ENCODE assay signal across 1 cellular context in the genomic region with DNA sequence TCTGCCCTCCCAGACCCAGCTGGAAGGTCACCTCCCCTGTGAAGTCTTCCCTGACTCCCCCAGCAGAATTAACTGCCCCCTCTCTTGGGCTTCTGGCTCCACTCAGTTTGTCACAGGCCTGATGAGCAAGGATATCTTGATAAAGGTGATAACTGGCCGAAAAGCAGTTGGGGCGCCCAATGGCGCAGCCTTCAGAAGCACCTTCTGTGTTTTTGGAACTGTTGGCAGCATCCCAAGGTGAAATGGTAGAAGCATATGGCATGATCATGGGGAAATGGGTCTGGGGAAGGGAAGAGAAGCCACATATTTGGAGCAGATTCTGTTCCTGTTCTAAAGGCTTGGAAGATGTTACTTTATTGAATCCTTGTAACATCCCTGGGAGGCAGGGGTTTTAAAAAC.
TF ChIP-seq lines count a peak whose summit lies in the region.

No MANE protein-coding gene starts in this region.

TF ChIP-seq in GM23338, 12 proteins besides CTCF, POLR2A, EP300 and RAD21:
- TF ChIP-seq EZH2phosphoT487 (IDR thresholded peaks at IDR 0.05; ENCODE audit: unreplicated experiment) (no peak), POLR2AphosphoS5 (IDR thresholded peaks at IDR 0.05; ENCODE audit: low read depth) (no peak), STAT1 (IDR thresholded peaks at IDR 0.05; ENCODE audit: unreplicated experiment) (no peak), NANOG (IDR thresholded peaks at IDR 0.05; ENCODE audit: borderline replicate concordance) (no peak), ZNF114 (CRISPR knock-in tag; IDR thresholded peaks at IDR 0.05) (no peak), JUNB (IDR thresholded peaks at IDR 0.05; ENCODE audit: unreplicated experiment) (no peak), EZH2 (IDR thresholded peaks at IDR 0.05; ENCODE audit: low read depth, unreplicated experiment) (no peak), ZNF331 (CRISPR knock-in tag; IDR thresholded peaks at IDR 0.05; ENCODE audit: low read depth) (no peak), CREB1 (CRISPR knock-in tag; IDR thresholded peaks at IDR 0.05; ENCODE audit: low read depth) (no peak)
- TF ChIP-seq, protein P1, sequence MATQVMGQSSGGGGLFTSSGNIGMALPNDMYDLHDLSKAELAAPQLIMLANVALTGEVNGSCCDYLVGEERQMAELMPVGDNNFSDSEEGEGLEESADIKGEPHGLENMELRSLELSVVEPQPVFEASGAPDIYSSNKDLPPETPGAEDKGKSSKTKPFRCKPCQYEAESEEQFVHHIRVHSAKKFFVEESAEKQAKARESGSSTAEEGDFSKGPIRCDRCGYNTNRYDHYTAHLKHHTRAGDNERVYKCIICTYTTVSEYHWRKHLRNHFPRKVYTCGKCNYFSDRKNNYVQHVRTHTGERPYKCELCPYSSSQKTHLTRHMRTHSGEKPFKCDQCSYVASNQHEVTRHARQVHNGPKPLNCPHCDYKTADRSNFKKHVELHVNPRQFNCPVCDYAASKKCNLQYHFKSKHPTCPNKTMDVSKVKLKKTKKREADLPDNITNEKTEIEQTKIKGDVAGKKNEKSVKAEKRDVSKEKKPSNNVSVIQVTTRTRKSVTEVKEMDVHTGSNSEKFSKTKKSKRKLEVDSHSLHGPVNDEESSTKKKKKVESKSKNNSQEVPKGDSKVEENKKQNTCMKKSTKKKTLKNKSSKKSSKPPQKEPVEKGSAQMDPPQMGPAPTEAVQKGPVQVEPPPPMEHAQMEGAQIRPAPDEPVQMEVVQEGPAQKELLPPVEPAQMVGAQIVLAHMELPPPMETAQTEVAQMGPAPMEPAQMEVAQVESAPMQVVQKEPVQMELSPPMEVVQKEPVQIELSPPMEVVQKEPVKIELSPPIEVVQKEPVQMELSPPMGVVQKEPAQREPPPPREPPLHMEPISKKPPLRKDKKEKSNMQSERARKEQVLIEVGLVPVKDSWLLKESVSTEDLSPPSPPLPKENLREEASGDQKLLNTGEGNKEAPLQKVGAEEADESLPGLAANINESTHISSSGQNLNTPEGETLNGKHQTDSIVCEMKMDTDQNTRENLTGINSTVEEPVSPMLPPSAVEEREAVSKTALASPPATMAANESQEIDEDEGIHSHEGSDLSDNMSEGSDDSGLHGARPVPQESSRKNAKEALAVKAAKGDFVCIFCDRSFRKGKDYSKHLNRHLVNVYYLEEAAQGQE (IDR thresholded peaks at IDR 0.05; ENCODE audit: unreplicated experiment) = no peak
- TF ChIP-seq, protein P2, sequence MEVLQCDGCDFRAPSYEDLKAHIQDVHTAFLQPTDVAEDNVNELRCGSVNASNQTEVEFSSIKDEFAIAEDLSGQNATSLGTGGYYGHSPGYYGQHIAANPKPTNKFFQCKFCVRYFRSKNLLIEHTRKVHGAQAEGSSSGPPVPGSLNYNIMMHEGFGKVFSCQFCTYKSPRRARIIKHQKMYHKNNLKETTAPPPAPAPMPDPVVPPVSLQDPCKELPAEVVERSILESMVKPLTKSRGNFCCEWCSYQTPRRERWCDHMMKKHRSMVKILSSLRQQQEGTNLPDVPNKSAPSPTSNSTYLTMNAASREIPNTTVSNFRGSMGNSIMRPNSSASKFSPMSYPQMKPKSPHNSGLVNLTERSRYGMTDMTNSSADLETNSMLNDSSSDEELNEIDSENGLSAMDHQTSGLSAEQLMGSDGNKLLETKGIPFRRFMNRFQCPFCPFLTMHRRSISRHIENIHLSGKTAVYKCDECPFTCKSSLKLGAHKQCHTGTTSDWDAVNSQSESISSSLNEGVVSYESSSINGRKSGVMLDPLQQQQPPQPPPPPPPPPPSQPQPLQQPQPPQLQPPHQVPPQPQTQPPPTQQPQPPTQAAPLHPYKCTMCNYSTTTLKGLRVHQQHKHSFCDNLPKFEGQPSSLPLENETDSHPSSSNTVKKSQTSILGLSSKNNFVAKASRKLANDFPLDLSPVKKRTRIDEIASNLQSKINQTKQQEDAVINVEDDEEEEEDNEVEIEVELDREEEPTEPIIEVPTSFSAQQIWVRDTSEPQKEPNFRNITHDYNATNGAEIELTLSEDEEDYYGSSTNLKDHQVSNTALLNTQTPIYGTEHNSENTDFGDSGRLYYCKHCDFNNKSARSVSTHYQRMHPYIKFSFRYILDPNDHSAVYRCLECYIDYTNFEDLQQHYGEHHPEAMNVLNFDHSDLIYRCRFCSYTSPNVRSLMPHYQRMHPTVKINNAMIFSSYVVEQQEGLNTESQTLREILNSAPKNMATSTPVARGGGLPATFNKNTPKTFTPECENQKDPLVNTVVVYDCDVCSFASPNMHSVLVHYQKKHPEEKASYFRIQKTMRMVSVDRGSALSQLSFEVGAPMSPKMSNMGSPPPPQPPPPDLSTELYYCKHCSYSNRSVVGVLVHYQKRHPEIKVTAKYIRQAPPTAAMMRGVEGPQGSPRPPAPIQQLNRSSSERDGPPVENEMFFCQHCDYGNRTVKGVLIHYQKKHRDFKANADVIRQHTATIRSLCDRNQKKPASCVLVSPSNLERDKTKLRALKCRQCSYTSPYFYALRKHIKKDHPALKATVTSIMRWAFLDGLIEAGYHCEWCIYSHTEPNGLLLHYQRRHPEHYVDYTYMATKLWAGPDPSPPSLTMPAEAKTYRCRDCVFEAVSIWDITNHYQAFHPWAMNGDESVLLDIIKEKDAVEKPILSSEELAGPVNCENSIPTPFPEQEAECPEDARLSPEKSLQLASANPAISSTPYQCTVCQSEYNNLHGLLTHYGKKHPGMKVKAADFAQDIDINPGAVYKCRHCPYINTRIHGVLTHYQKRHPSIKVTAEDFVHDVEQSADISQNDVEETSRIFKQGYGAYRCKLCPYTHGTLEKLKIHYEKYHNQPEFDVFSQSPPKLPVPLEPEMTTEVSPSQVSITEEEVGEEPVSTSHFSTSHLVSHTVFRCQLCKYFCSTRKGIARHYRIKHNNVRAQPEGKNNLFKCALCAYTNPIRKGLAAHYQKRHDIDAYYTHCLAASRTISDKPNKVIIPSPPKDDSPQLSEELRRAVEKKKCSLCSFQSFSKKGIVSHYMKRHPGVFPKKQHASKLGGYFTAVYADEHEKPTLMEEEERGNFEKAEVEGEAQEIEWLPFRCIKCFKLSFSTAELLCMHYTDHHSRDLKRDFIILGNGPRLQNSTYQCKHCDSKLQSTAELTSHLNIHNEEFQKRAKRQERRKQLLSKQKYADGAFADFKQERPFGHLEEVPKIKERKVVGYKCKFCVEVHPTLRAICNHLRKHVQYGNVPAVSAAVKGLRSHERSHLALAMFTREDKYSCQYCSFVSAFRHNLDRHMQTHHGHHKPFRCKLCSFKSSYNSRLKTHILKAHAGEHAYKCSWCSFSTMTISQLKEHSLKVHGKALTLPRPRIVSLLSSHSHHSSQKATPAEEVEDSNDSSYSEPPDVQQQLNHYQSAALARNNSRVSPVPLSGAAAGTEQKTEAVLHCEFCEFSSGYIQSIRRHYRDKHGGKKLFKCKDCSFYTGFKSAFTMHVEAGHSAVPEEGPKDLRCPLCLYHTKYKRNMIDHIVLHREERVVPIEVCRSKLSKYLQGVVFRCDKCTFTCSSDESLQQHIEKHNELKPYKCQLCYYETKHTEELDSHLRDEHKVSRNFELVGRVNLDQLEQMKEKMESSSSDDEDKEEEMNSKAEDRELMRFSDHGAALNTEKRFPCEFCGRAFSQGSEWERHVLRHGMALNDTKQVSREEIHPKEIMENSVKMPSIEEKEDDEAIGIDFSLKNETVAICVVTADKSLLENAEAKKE (CRISPR knock-in tag; IDR thresholded peaks at IDR 0.05) = no peak
- TF ChIP-seq, protein P3, sequence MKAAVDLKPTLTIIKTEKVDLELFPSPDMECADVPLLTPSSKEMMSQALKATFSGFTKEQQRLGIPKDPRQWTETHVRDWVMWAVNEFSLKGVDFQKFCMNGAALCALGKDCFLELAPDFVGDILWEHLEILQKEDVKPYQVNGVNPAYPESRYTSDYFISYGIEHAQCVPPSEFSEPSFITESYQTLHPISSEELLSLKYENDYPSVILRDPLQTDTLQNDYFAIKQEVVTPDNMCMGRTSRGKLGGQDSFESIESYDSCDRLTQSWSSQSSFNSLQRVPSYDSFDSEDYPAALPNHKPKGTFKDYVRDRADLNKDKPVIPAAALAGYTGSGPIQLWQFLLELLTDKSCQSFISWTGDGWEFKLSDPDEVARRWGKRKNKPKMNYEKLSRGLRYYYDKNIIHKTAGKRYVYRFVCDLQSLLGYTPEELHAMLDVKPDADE (IDR thresholded peaks at IDR 0.05) = no peak
TF ChIP-seq in GM23338: peak in this region for 0.
